In the genomic region with DNA sequence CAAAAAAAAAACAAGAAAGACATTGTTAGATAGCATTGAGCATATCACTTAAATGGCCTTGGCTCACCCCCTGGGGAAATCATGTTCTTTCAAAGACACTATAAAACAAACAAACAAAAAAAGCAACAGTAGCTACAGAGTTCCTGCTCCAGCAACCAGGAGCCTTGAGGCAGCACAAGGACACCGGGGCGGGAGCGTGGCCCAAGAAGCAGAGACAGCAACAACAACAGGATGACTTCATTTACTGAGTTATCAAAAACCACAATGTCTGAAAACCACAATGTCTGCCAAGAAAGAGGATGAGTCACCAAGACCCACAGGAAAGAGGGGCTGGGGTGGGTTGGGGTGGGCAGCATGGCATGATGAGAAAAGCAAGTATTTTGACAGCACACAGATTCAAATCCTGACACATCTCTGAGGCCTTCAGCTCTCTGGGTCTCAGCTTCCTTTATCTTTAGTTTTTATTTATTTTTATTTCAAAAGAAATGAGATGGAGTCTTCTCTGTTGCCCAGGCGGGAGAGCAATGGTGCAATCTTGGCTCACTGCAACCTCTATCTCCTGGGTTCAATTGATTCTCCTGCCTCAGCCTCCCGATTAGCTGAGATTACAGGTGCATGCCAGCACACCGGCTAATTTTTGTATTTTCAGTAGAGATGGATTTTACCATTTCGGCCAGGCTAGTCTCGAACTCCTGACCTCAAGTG, we compare ENCODE assay signal across 8 cellular contexts. TPM values are rescaled to one million over a fixed set of nuclear protein-coding genes. Genes with fewer than 3 reads are reported as not detected.
A peak's percentile ranks its signal among the peaks of the same experiment; 100 is the strongest.
DNase-seq lines count a peak whose midpoint lies in the region; ATAC-seq and TF ChIP-seq lines count a peak whose summit lies in the region.

No MANE protein-coding gene starts in this region.

- H3K4me1 ChIP-seq in CD8-positive, alpha-beta T cell (ENCODE audit: insufficient read depth, low read length), result peaks cover 20% of the 10 kb centered on the region
- peaks cover 11% of the 10 kb centered on the region for H3K4me1 ChIP-seq in foreskin keratinocyte

- H3K27ac Mint-ChIP-seq in CD8-positive, alpha-beta T cell, result peak overlapping the region; percentile 93

- DNase-seq in CD8-positive, alpha-beta T cell, result peak in 6 of 7 experiments; percentile 63 to 83 (median 72)
- peak; percentile 94 for DNase-seq in OCI-M1 (lab: John Stamatoyannopoulos, UW)
- DNase-seq in activated T-cell treated with anti-CD3 and anti-CD28 coated beads, Interleukin-2, amount 50 U/mL, for 1 hour, result peak; percentile 67
- DNase-seq in foreskin keratinocyte, result peak; percentile 58 to 75
- peak; percentile 69 for DNase-seq in stimulated activated CD4-positive, alpha-beta T cell treated with anti-CD3 and anti-CD28 coated beads, Interleukin-4, amount 100 ng/mL, for 24 hours
- DNase-seq in putamen (ENCODE audit: low spot score), result no peak
- DNase-seq in NCI-H69 (lab: John Stamatoyannopoulos, UW), result no peak
- no peak for DNase-seq in germinal center (ENCODE audit: low spot score)

- peak overlapping the region; percentile 73 for H3K4me3 Mint-ChIP-seq in CD8-positive, alpha-beta T cell

- no peak for TF ChIP-seq CTCF in CD8-positive, alpha-beta T cell (IDR thresholded peaks at IDR 0.05)
- TF ChIP-seq CTCF in foreskin keratinocyte (conservative IDR thresholded peaks at IDR 0.05), result no peak

- H3K9me3 ChIP-seq in CD8-positive, alpha-beta T cell (ENCODE audit: low read length), result no peaks in the 10 kb centered on the region

- H3K4me1 Mint-ChIP-seq in CD8-positive, alpha-beta T cell (ENCODE audit: low read depth), result peaks cover 48% of the 10 kb centered on the region

- peak overlapping the region; percentile 52 for H3K27ac ChIP-seq in CD8-positive, alpha-beta T cell (ENCODE audit: low read depth, low read length)
- peak overlapping the region; percentile 1 for H3K27ac ChIP-seq in foreskin keratinocyte

- H3K36me3 ChIP-seq in CD8-positive, alpha-beta T cell (ENCODE audit: insufficient read depth, low read length), result no peaks in the 10 kb centered on the region

- intact Hi-C loops in CD8-positive, alpha-beta T cell (cut with DNase I, micrococcal nuclease), result loop anchor here (1.0 to 5.0 kb wide), 9 partner anchors 15 to 315 kb away; a partner anchor contains a TSS

- H3K36me3 Mint-ChIP-seq in CD8-positive, alpha-beta T cell, result no peaks in the 10 kb centered on the region

- CTCF ChIA-PET in CD8-positive, alpha-beta T cell (lab: Charles Lee), result interaction anchor here (3.3 to 6.4 kb wide), 3 partner anchors 14 to 94 kb away, joined by 13 to 32 read pairs (median 25); a partner anchor contains a TSS

- H3K27me3 Mint-ChIP-seq in CD8-positive, alpha-beta T cell (ENCODE audit: low read depth), result no peaks in the 10 kb centered on the region

- H3K4me3 ChIP-seq in CD8-positive, alpha-beta T cell (ENCODE audit: low read depth, low read length), result no peak overlapping the region

- no peaks in the 10 kb centered on the region for H3K9me3 Mint-ChIP-seq in CD8-positive, alpha-beta T cell

- peak; percentile 89 for ATAC-seq in CD8-positive, alpha-beta T cell
- ATAC-seq in foreskin keratinocyte, result peak; percentile 68

- POLR2A ChIA-PET in CD8-positive, alpha-beta T cell (lab: Charles Lee), result interaction anchor here (0.6 to 2.0 kb wide), 3 partner anchors 9 to 79 kb away, joined by 3 to 12 read pairs (median 4); a partner anchor contains a TSS

- H3K27me3 ChIP-seq in CD8-positive, alpha-beta T cell (ENCODE audit: insufficient read depth, low read length), result no peaks in the 10 kb centered on the region
- no peaks in the 10 kb centered on the region for H3K27me3 ChIP-seq in foreskin keratinocyte

RNA-seq across cellular contexts. Expression of a gene that starts 19.3 kb away (rescaled TPM):
- total RNA-seq in CD8-positive, alpha-beta T cell, result 10 to 100 TPM; 10.6 to 12.0 TPM
- total RNA-seq in foreskin keratinocyte, result 71.9 and 82.3 TPM in 2 replicates
- polyA plus RNA-seq in foreskin keratinocyte, result 21.2 and 22.1 TPM in 2 replicates

Comparison
In these comparisons a context has a peak if more than half of its experiments do, and no peak if none do; other contexts are left out.
1. DNase-seq: peak in CD8-positive, alpha-beta T cell (6 of 7), OCI-M1 (single experiment), activated T-cell treated with anti-CD3 and anti-CD28 coated beads, Interleukin-2, amount 50 U/mL, for 1 hour (single experiment), foreskin keratinocyte (2 of 2) and stimulated activated CD4-positive, alpha-beta T cell treated with anti-CD3 and anti-CD28 coated beads, Interleukin-4, amount 100 ng/mL, for 24 hours (single experiment); none in putamen (single experiment), NCI-H69 (single experiment) and germinal center (single experiment).